ENCODE assay signal across 20 cellular contexts in genomic region chr20:53210931-53211330, GRCh38.
DNase-seq lines count a peak whose midpoint lies in the region; ATAC-seq, FAIRE-seq and TF ChIP-seq lines count a peak whose summit lies in the region.
"Had no signal": no experiment of that assay in that cellular context is flagged by ENCODE, and none has a peak within 500 bp of the region (broad histone marks: within the 10 kb centered on the region; RNA-seq: fewer than 3 reads in every experiment).

No MANE protein-coding gene starts in this region.

- peaks cover 25% of the 10 kb centered on the region for H3K4me1 ChIP-seq in A673 (ENCODE audit: insufficient read depth, low read length, poor library complexity, severe bottlenecking)
- H3K4me1 ChIP-seq in naive thymus-derived CD4-positive, alpha-beta T cell (ENCODE audit: control insufficient read depth in 2 of 2, insufficient read depth in 2 of 2, low read length in 2 of 2): peaks cover 3 to 37% of the 10 kb centered on the region in 2 donors
- H3K4me1 ChIP-seq: A549, BLaER1 had no signal

- DNase-seq in NCI-H1694 treated with DMSO at 0.1 percent for 48 hours (lab: John Stamatoyannopoulos, UW): peak; percentile 1
- no peak for DNase-seq in NCI-H1694 (lab: John Stamatoyannopoulos, UW)
- DNase-seq in A673 (ENCODE audit: low spot score): peak; percentile 44
- no peak for DNase-seq in naive thymus-derived CD4-positive, alpha-beta T cell
- no peak for DNase-seq in NCI-H187 (lab: John Stamatoyannopoulos, UW)
- DNase-seq in activated T-helper 2 cell treated with anti-CD3 and anti-CD28 coated beads, Interferon-gamma antibody, Interleukin-2, Interleukin-4, amounts not matched to agents 10 μg/mL and 5 μg/mL and 100 μg/mL, durations not matched to agents 14 hours and 24 hours and 36 hours (ENCODE audit: low spot score): no peak
- DNase-seq: CD4-positive, alpha-beta memory T cell; DMS153; DMS79 treated with DMSO at 0.1 percent for 48 hours; GF-D8; GOT3; H7; HFFc6 had no signal

- H3K27me3 ChIP-seq in A673 (replicated peaks; ENCODE audit: insufficient read depth, low read depth, low read length, poor library complexity): no peaks in the 10 kb centered on the region
- H3K27me3 ChIP-seq in naive thymus-derived CD4-positive, alpha-beta T cell (ENCODE audit: control insufficient read depth in 2 of 2, insufficient read depth in 2 of 2, low read length in 2 of 2): no peaks in the 10 kb centered on the region
- H3K27me3 ChIP-seq: BLaER1 had no signal

- CTCF ChIA-PET in A673 (lab: Charles Lee): no interaction called here
- CTCF ChIA-PET in naive thymus-derived CD4-positive, alpha-beta T cell (lab: Charles Lee): interaction anchor here (1.8 kb wide), 1 partner anchor 899 kb away, joined by 5 read pairs; no protein-coding TSS in a partner anchor

- H3K9me3 Mint-ChIP-seq in naive thymus-derived CD4-positive, alpha-beta T cell: no peaks in the 10 kb centered on the region
- H3K9me3 Mint-ChIP-seq in activated T-helper 2 cell treated with anti-CD3 and anti-CD28 coated beads, Interferon-gamma antibody, Interleukin-2, Interleukin-4, amounts not matched to agents 10 μg/mL and 5 μg/mL and 100 μg/mL, durations not matched to agents 14 hours and 24 hours and 36 hours: no peaks in the 10 kb centered on the region
- H3K9me3 Mint-ChIP-seq: CD4-positive, alpha-beta memory T cell had no signal

- no peak for TF ChIP-seq CTCF in A673 (conservative IDR thresholded peaks at IDR 0.05; ENCODE audit: low read depth, low read length)

- ATAC-seq in naive thymus-derived CD4-positive, alpha-beta T cell: no peak
- ATAC-seq: A549, HCT116 had no signal

- no peaks in the 10 kb centered on the region for H3K9me3 ChIP-seq in A673 (ENCODE audit: low read depth, low read length, poor library complexity, severe bottlenecking)
- no peaks in the 10 kb centered on the region for H3K9me3 ChIP-seq in naive thymus-derived CD4-positive, alpha-beta T cell (ENCODE audit: control insufficient read depth in 2 of 3, low read length in 3 of 3)
- H3K9me3 ChIP-seq: A549, BLaER1 had no signal

- no peak overlapping the region for H3K4me3 ChIP-seq in A673 (ENCODE audit: low read depth, low read length, poor library complexity, severe bottlenecking)
- H3K4me3 ChIP-seq in naive thymus-derived CD4-positive, alpha-beta T cell (ENCODE audit: low read length): no peak overlapping the region
- H3K4me3 ChIP-seq: A549, BLaER1 had no signal

- H3K27ac ChIP-seq in A673 (ENCODE audit: low read depth, low read length, poor library complexity, severe bottlenecking): no peak overlapping the region
- H3K27ac ChIP-seq in naive thymus-derived CD4-positive, alpha-beta T cell (ENCODE audit: low read depth, low read length): no peak overlapping the region
- H3K27ac ChIP-seq: 22Rv1, A549, BLaER1, HL-60 had no signal

- no peak overlapping the region for H3K4me3 Mint-ChIP-seq in naive thymus-derived CD4-positive, alpha-beta T cell
- H3K4me3 Mint-ChIP-seq in activated T-helper 2 cell treated with anti-CD3 and anti-CD28 coated beads, Interferon-gamma antibody, Interleukin-2, Interleukin-4, amounts not matched to agents 10 μg/mL and 5 μg/mL and 100 μg/mL, durations not matched to agents 14 hours and 24 hours and 36 hours (ENCODE audit: low read depth): no peak overlapping the region
- H3K4me3 Mint-ChIP-seq: CD14-positive monocyte; CD4-positive, alpha-beta memory T cell; HFFc6 had no signal

- no TSS peak for BruUV-seq in A673 (replicated peaks; lab: Mats Ljungman, UMichigan)

- peak overlapping the region in 5 of 9 donors; percentile 11 to 54 (median 54) for H3K27ac Mint-ChIP-seq in naive thymus-derived CD4-positive, alpha-beta T cell
- H3K27ac Mint-ChIP-seq in activated T-helper 2 cell treated with anti-CD3 and anti-CD28 coated beads, Interferon-gamma antibody, Interleukin-2, Interleukin-4, amounts not matched to agents 10 μg/mL and 5 μg/mL and 100 μg/mL, durations not matched to agents 14 hours and 24 hours and 36 hours: no peak overlapping the region
- H3K27ac Mint-ChIP-seq: CD14-positive monocyte, HFFc6 had no signal

- no peaks in the 10 kb centered on the region for H3K36me3 ChIP-seq in A673 (ENCODE audit: insufficient read depth, low read length, poor library complexity, severe bottlenecking)
- no peaks in the 10 kb centered on the region for H3K36me3 ChIP-seq in naive thymus-derived CD4-positive, alpha-beta T cell (ENCODE audit: control insufficient read depth in 2 of 3, insufficient read depth in 3 of 3, low read length in 3 of 3)
- H3K36me3 ChIP-seq: BLaER1 had no signal

- POLR2A ChIA-PET in A673 (lab: Charles Lee; ENCODE audit: low non-redundant PET): no interaction called here
- POLR2A ChIA-PET in naive thymus-derived CD4-positive, alpha-beta T cell (lab: Charles Lee): interaction anchor here (0.7 kb wide), 1 partner anchor 801 kb away, joined by 3 read pairs; no protein-coding TSS in a partner anchor

- intact Hi-C loops in A673 (cut with micrococcal nuclease; ENCODE audit: unreplicated experiment): no loop called here
- intact Hi-C loops in naive thymus-derived CD4-positive, alpha-beta T cell (cut with micrococcal nuclease): loop anchor here (10.0 kb wide), 5 partner anchors 136 to 994 kb away; partner anchors contain the start of gene PFDN4 (in 1 of the 2)
- intact Hi-C loops in activated T-helper 2 cell treated with anti-CD3 and anti-CD28 coated beads, Interferon-gamma antibody, Interleukin-2, Interleukin-4, amounts not matched to agents 10 μg/mL and 5 μg/mL and 100 μg/mL, durations not matched to agents 14 hours and 24 hours and 36 hours (cut with micrococcal nuclease): no loop called here

- H3K36me3 Mint-ChIP-seq in naive thymus-derived CD4-positive, alpha-beta T cell: peaks cover 0 to 5% (median 0%) of the 10 kb centered on the region in 5 donors
- no peaks in the 10 kb centered on the region for H3K36me3 Mint-ChIP-seq in activated T-helper 2 cell treated with anti-CD3 and anti-CD28 coated beads, Interferon-gamma antibody, Interleukin-2, Interleukin-4, amounts not matched to agents 10 μg/mL and 5 μg/mL and 100 μg/mL, durations not matched to agents 14 hours and 24 hours and 36 hours (ENCODE audit: low read depth)
- H3K36me3 Mint-ChIP-seq: CD14-positive monocyte; CD4-positive, alpha-beta memory T cell had no signal

- peaks cover 20 to 59% (median 47%) of the 10 kb centered on the region in 7 donors for H3K4me1 Mint-ChIP-seq in naive thymus-derived CD4-positive, alpha-beta T cell
- H3K4me1 Mint-ChIP-seq in activated T-helper 2 cell treated with anti-CD3 and anti-CD28 coated beads, Interferon-gamma antibody, Interleukin-2, Interleukin-4, amounts not matched to agents 10 μg/mL and 5 μg/mL and 100 μg/mL, durations not matched to agents 14 hours and 24 hours and 36 hours (ENCODE audit: low read depth): peaks cover 22% of the 10 kb centered on the region
- H3K4me1 Mint-ChIP-seq: CD14-positive monocyte had no signal

- no peaks in the 10 kb centered on the region for H3K27me3 Mint-ChIP-seq in naive thymus-derived CD4-positive, alpha-beta T cell
- H3K27me3 Mint-ChIP-seq in activated T-helper 2 cell treated with anti-CD3 and anti-CD28 coated beads, Interferon-gamma antibody, Interleukin-2, Interleukin-4, amounts not matched to agents 10 μg/mL and 5 μg/mL and 100 μg/mL, durations not matched to agents 14 hours and 24 hours and 36 hours (ENCODE audit: low read depth): no peaks in the 10 kb centered on the region
- H3K27me3 Mint-ChIP-seq: CD4-positive, alpha-beta memory T cell had no signal

- FAIRE-seq in endometrium (lab: Jason Lieb, UNC): peak; percentile 55
- FAIRE-seq: A549 had no signal

Comparison
In these comparisons a context has a peak if more than half of its experiments do, and no peak if none do; other contexts are left out.
1. DNase-seq: peak in NCI-H1694 treated with DMSO at 0.1 percent for 48 hours (single experiment) and A673 (single experiment); none in NCI-H1694 (single experiment), naive thymus-derived CD4-positive, alpha-beta T cell (0 of 9), NCI-H187 (0 of 2) and activated T-helper 2 cell treated with anti-CD3 and anti-CD28 coated beads, Interferon-gamma antibody, Interleukin-2, Interleukin-4, amounts not matched to agents 10 μg/mL and 5 μg/mL and 100 μg/mL, durations not matched to agents 14 hours and 24 hours and 36 hours (single experiment).
2. intact Hi-C loops: an anchor here in naive thymus-derived CD4-positive, alpha-beta T cell (10.0 kb wide); none called in A673 and activated T-helper 2 cell treated with anti-CD3 and anti-CD28 coated beads, Interferon-gamma antibody, Interleukin-2, Interleukin-4, amounts not matched to agents 10 μg/mL and 5 μg/mL and 100 μg/mL, durations not matched to agents 14 hours and 24 hours and 36 hours.